19 cellular contexts compared by ENCODE assay signal in genomic region chr22:33521879-33522665, GRCh38.
A peak's percentile ranks its signal among the peaks of the same experiment; 100 is the strongest.
DNase-seq lines count a peak whose midpoint lies in the region; ATAC-seq, FAIRE-seq and TF ChIP-seq lines count a peak whose summit lies in the region.
"Had no signal": no experiment of that assay in that cellular context is flagged by ENCODE, and none has a peak within 500 bp of the region (broad histone marks: within the 10 kb centered on the region; RNA-seq: fewer than 3 reads in every experiment).

No MANE protein-coding gene starts in this region.

- TF ChIP-seq EP300 in HepG2 (IDR thresholded peaks at IDR 0.05; ENCODE audit: low read depth in 2 of 2, low read length in 2 of 2) (no peak), HepG2 (CRISPR knock-in tag; IDR thresholded peaks at IDR 0.05; ENCODE audit: borderline replicate concordance) (no peak)

- peak overlapping the region in 3 of 4 donors; percentile 30 to 88 (median 71) for H3K4me3 Mint-ChIP-seq in IgD-negative memory B cell
- peak overlapping the region in 7 of 8 donors; percentile 6 to 84 (median 61) for H3K4me3 Mint-ChIP-seq in naive B cell
- H3K4me3 Mint-ChIP-seq: CD4-positive, CD25-positive, alpha-beta regulatory T cell; CD8-positive, alpha-beta memory T cell; GM23338 had no signal

- no peak for ATAC-seq in HepG2
- no peak for ATAC-seq in naive B cell (ENCODE audit: low read depth in 2 of 2)
- ATAC-seq: GM23338 had no signal

- H2AFZ ChIP-seq in HepG2 (ENCODE audit: low read length): no peak overlapping the region
- H2AFZ ChIP-seq: GM23338 had no signal

- H3K27me3 ChIP-seq in HepG2 (ENCODE audit: control insufficient read depth in 1 of 2, insufficient read depth in 2 of 2, low read length in 2 of 2): no peaks in the 10 kb centered on the region
- H3K27me3 ChIP-seq: BE2C had no signal

- H3K4me3 ChIP-seq in HepG2 (replicated peaks in 1 of 3; ENCODE audit: insufficient read depth in 1 of 3, low read depth in 2 of 3, low read length in 3 of 3): no peak overlapping the region
- H3K4me3 ChIP-seq: GM23338 had no signal

- DNase-seq in HepG2 (ENCODE audit: low spot score) (no peak), naive B cell (no peak), NCI-H748 treated with DMSO at 0.1 percent for 48 hours (lab: John Stamatoyannopoulos, UW) (no peak), OCI-M2 (lab: John Stamatoyannopoulos, UW; ENCODE audit: unreplicated experiment) (no peak), hepatic stellate cell (ENCODE audit: low spot score) (no peak)
- DNase-seq: BE2C; C1 segment of cervical spinal cord; CD4-positive, CD25-positive, alpha-beta regulatory T cell; CD8-positive, alpha-beta memory T cell; COR-L47; DMS 273 treated with DMSO at 0.1 percent for 48 hours; HCEC 1CT had no signal

- no peaks in the 10 kb centered on the region for H3K79me2 ChIP-seq in HepG2 (ENCODE audit: insufficient read depth, low read length)

- TF ChIP-seq RAD21 in HepG2 (CRISPR knock-in tag; IDR thresholded peaks at IDR 0.05): no peak

- H3K36me3 Mint-ChIP-seq in IgD-negative memory B cell (no peaks in the 10 kb centered on the region), naive B cell (no peaks in the 10 kb centered on the region)
- H3K36me3 Mint-ChIP-seq: CD4-positive, CD25-positive, alpha-beta regulatory T cell; CD8-positive, alpha-beta memory T cell had no signal

- FAIRE-seq in HepG2 (lab: Jason Lieb, UNC): no peak
- FAIRE-seq: G401.6, GM12892, GM18507, H54 had no signal

- H4K20me1 ChIP-seq in HepG2 (ENCODE audit: insufficient read depth, low read length): no peaks in the 10 kb centered on the region

- no TSS peak for BruUV-seq in HepG2 (replicated peaks; lab: Mats Ljungman, UMichigan)

- peak overlapping the region; percentile 5 for H3K27ac ChIP-seq in HepG2 (ENCODE audit: extremely low read length, insufficient read depth, low read length)
- H3K27ac ChIP-seq: HL-60 had no signal

- 96% methylated on average over 9 of the region's 9 CpGs for WGBS in HepG2 (ENCODE audit: low lambda C conversion rate)

- intact Hi-C loops in HepG2 (cut with micrococcal nuclease; ENCODE audit: unreplicated experiment): no loop called here

- CTCF ChIA-PET in HepG2 (lab: Yijun Ruan, JAX; ENCODE audit: low intra/inter-chr PET ratio, low total read pairs): no interaction called here

- TF ChIP-seq POLR2A in HepG2 (IDR thresholded peaks at IDR 0.05; ENCODE audit: insufficient read depth in 1 of 2, low read depth in 2 of 2, low read length in 2 of 2): no peak

- no peak overlapping the region for H3K9ac ChIP-seq in HepG2 (ENCODE audit: insufficient read depth, low read depth, low read length)

- POLR2A ChIA-PET in HepG2 (lab: Yijun Ruan, JAX): interaction anchor here (1.2 to 8.1 kb wide), 2 partner anchors 19 to 57 kb away, joined by 5 to 68 read pairs; no protein-coding TSS in a partner anchor

- H3K4me1 ChIP-seq in HepG2 (ENCODE audit: insufficient read depth, low read length): peaks cover 86% of the 10 kb centered on the region
- H3K4me1 ChIP-seq: BE2C had no signal

- H3K4me2 ChIP-seq in HepG2 (ENCODE audit: low read depth, low read length): no peak overlapping the region
- H3K4me2 ChIP-seq: GM23338 had no signal

- H3K4me1 Mint-ChIP-seq in IgD-negative memory B cell (peaks cover 48 to 51% (median 49%) of the 10 kb centered on the region in 3 donors), naive B cell (peaks cover 46 to 77% (median 64%) of the 10 kb centered on the region in 3 donors)
- H3K4me1 Mint-ChIP-seq: CD4-positive, CD25-positive, alpha-beta regulatory T cell had no signal

- H3K9me3 ChIP-seq in HepG2 (ENCODE audit: low read length): 0 out of 2 replicates have a peak, but pooled peaks cover 5% of the 10 kb centered on the region
- H3K9me3 ChIP-seq: BE2C had no signal

- peak overlapping the region; percentile 57 to 94 (median 91) for H3K27ac Mint-ChIP-seq in IgD-negative memory B cell
- H3K27ac Mint-ChIP-seq in naive B cell: peak overlapping the region; percentile 89 to 97 (median 92)
- H3K27ac Mint-ChIP-seq: GM23338 had no signal

- peaks cover 0 to 2% (median 0%) of the 10 kb centered on the region in 3 donors for H3K9me3 Mint-ChIP-seq in IgD-negative memory B cell
- H3K9me3 Mint-ChIP-seq in naive B cell: peaks cover 0 to 1% (median 0%) of the 10 kb centered on the region in 7 donors

- peaks cover 0 to 2% of the 10 kb centered on the region in 2 experiments; a peak in 3 of 5 replicates for H3K36me3 ChIP-seq in HepG2 (replicated peaks in 1 of 2; ENCODE audit: control insufficient read depth in 1 of 2, insufficient read depth in 2 of 2, low read length in 2 of 2)
- H3K36me3 ChIP-seq: BE2C had no signal

- in situ Hi-C loops in HepG2 (cut with HindIII; ENCODE audit: extremely low pct_ligation_motif_present, low pct_unique_long_range_greater_than_20kb): loop anchor here (25.0 kb wide), 1 partner anchor 390 kb away; the partner anchor contains the start of gene LARGE1

- TF ChIP-seq CTCF in HepG2 (CRISPR knock-in tag; IDR thresholded peaks at IDR 0.05): no peak

- H3K27me3 Mint-ChIP-seq in IgD-negative memory B cell (peaks cover 2% of the 10 kb centered on the region), naive B cell (no peaks in the 10 kb centered on the region)
- H3K27me3 Mint-ChIP-seq: CD4-positive, CD25-positive, alpha-beta regulatory T cell; CD8-positive, alpha-beta memory T cell had no signal

TF ChIP-seq in HepG2, 621 proteins besides CTCF, POLR2A, EP300 and RAD21 (continues in another document):
- TF ChIP-seq ZNF510 (CRISPR knock-in tag; IDR thresholded peaks at IDR 0.05; ENCODE audit: low read depth) (no peak), ZNF530 (CRISPR knock-in tag; IDR thresholded peaks at IDR 0.05; ENCODE audit: low read depth) (no peak), GTF2F1 (IDR thresholded peaks at IDR 0.05; ENCODE audit: low read length) (no peak), ETV6 (CRISPR knock-in tag; conservative IDR thresholded peaks at IDR 0.05) (no peak), FOXM1 (CRISPR knock-in tag; IDR thresholded peaks at IDR 0.05) (no peak), ZSCAN9 (CRISPR knock-in tag; IDR thresholded peaks at IDR 0.05; ENCODE audit: borderline replicate concordance) (no peak), ZNF564 (CRISPR knock-in tag; IDR thresholded peaks at IDR 0.05) (no peak)
- TF ChIP-seq, protein P1, sequence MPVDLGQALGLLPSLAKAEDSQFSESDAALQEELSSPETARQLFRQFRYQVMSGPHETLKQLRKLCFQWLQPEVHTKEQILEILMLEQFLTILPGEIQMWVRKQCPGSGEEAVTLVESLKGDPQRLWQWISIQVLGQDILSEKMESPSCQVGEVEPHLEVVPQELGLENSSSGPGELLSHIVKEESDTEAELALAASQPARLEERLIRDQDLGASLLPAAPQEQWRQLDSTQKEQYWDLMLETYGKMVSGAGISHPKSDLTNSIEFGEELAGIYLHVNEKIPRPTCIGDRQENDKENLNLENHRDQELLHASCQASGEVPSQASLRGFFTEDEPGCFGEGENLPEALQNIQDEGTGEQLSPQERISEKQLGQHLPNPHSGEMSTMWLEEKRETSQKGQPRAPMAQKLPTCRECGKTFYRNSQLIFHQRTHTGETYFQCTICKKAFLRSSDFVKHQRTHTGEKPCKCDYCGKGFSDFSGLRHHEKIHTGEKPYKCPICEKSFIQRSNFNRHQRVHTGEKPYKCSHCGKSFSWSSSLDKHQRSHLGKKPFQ (CRISPR knock-in tag; IDR thresholded peaks at IDR 0.05; ENCODE audit: insufficient replicate concordance): no peak
- TF ChIP-seq, protein P2, sequence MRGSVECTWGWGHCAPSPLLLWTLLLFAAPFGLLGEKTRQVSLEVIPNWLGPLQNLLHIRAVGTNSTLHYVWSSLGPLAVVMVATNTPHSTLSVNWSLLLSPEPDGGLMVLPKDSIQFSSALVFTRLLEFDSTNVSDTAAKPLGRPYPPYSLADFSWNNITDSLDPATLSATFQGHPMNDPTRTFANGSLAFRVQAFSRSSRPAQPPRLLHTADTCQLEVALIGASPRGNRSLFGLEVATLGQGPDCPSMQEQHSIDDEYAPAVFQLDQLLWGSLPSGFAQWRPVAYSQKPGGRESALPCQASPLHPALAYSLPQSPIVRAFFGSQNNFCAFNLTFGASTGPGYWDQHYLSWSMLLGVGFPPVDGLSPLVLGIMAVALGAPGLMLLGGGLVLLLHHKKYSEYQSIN (CRISPR knock-in tag; IDR thresholded peaks at IDR 0.05; ENCODE audit: borderline replicate concordance): no peak
